12 cellular contexts compared by ENCODE assay signal in the genomic region with DNA sequence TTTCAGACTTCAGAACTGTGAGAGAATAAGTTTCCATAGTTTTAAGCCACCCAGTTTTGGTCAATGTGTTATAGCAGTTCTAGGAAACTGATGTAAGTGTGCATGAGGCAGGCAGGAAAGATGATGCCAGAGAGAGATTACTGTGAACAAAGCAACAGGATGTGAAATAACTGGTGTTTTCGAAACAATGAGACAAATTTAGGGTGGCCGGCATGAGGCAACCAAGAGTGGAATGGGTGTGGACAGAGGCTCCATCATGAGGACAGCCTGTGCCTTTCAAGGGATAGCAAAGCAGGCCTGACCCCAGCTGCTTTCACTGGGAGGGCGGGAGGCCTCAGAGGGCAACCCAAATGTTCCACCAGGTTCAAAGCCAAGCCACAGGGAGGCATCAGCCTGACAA.
DNase-seq lines count a peak whose midpoint lies in the region; ATAC-seq and TF ChIP-seq lines count a peak whose summit lies in the region.
"Had no signal": no experiment of that assay in that cellular context is flagged by ENCODE, and none has a peak within 500 bp of the region (broad histone marks: within the 10 kb centered on the region; RNA-seq: fewer than 3 reads in every experiment).

No MANE protein-coding gene starts in this region.

- no peak for TF ChIP-seq EP300 in gastroesophageal sphincter (IDR thresholded peaks at IDR 0.05)

- no peak overlapping the region for H3K4me3 ChIP-seq in gastroesophageal sphincter
- H3K4me3 ChIP-seq in thyroid gland (replicated peaks in 1 of 3): no peak overlapping the region
- H3K4me3 ChIP-seq: body of pancreas, GM12878 had no signal

- TF ChIP-seq POLR2A in gastroesophageal sphincter (IDR thresholded peaks at IDR 0.05): no peak
- no peak for TF ChIP-seq POLR2A in thyroid gland (IDR thresholded peaks at IDR 0.05)

- H3K4me1 ChIP-seq in gastroesophageal sphincter (peaks cover 0 to under 1% (median 0%) of the 10 kb centered on the region in 3 donors), thyroid gland (no peaks in the 10 kb centered on the region)
- H3K4me1 ChIP-seq: body of pancreas had no signal

- ATAC-seq in activated T-cell treated with anti-CD3 and anti-CD28 coated beads, Interleukin-2, amount 50 U/mL, for 4 hours: peak; percentile 34 to 39
- peak; percentile 89 for ATAC-seq in gastroesophageal sphincter
- ATAC-seq in GM21360 (IDR thresholded peaks at IDR 0.05; ENCODE audit: unreplicated experiment): no peak
- ATAC-seq: body of pancreas, GM12878 had no signal

- no peak overlapping the region for H3K4me3 Mint-ChIP-seq in activated naive CD4-positive, alpha-beta T cell treated with anti-CD3 and anti-CD28 coated beads for 36 hours
- H3K4me3 Mint-ChIP-seq in activated T-cell treated with anti-CD3 and anti-CD28 coated beads, Interleukin-2, amount 50 U/mL, for 4 hours: peak overlapping the region; percentile 12

- peaks cover 49% of the 10 kb centered on the region for H3K4me1 Mint-ChIP-seq in activated naive CD4-positive, alpha-beta T cell treated with anti-CD3 and anti-CD28 coated beads for 36 hours (ENCODE audit: low read depth)
- H3K4me1 Mint-ChIP-seq in activated T-cell treated with anti-CD3 and anti-CD28 coated beads, Interleukin-2, amount 50 U/mL, for 4 hours (ENCODE audit: low read depth): peaks cover 31% of the 10 kb centered on the region

- peak; percentile 66 for DNase-seq in activated naive CD4-positive, alpha-beta T cell treated with anti-CD3 and anti-CD28 coated beads for 36 hours
- DNase-seq in activated naive CD4-positive, alpha-beta T cell treated with anti-CD3 and anti-CD28 coated beads, Interleukin-2, amount 50 U/mL, for 16 hours: no peak
- no peak for DNase-seq in activated T-cell treated with anti-CD3 and anti-CD28 coated beads, Interleukin-2, amount 50 U/mL, for 4 hours
- DNase-seq in thyroid gland (peak; percentile 11 to 13), NCI-H524 treated with DMSO at 0.1 percent for 48 hours (lab: John Stamatoyannopoulos, UW) (no peak), EL (no peak)
- DNase-seq: SW 1271 had no signal

- peaks cover 7% of the 10 kb centered on the region for H3K27me3 ChIP-seq in gastroesophageal sphincter
- no peaks in the 10 kb centered on the region for H3K27me3 ChIP-seq in thyroid gland
- H3K27me3 ChIP-seq: body of pancreas had no signal

- H3K9me3 Mint-ChIP-seq in activated naive CD4-positive, alpha-beta T cell treated with anti-CD3 and anti-CD28 coated beads for 36 hours: peaks cover 3% of the 10 kb centered on the region
- no peaks in the 10 kb centered on the region for H3K9me3 Mint-ChIP-seq in activated T-cell treated with anti-CD3 and anti-CD28 coated beads, Interleukin-2, amount 50 U/mL, for 4 hours

- H3K36me3 ChIP-seq in gastroesophageal sphincter (no peaks in the 10 kb centered on the region), thyroid gland (no peaks in the 10 kb centered on the region)

- H3K9me3 ChIP-seq in gastroesophageal sphincter (no peaks in the 10 kb centered on the region), thyroid gland (no peaks in the 10 kb centered on the region)
- H3K9me3 ChIP-seq: body of pancreas had no signal

- peak overlapping the region; percentile 96 for H3K27ac Mint-ChIP-seq in activated naive CD4-positive, alpha-beta T cell treated with anti-CD3 and anti-CD28 coated beads for 36 hours

- no peaks in the 10 kb centered on the region for H3K27me3 Mint-ChIP-seq in activated naive CD4-positive, alpha-beta T cell treated with anti-CD3 and anti-CD28 coated beads for 36 hours (ENCODE audit: low read depth)
- H3K27me3 Mint-ChIP-seq in activated T-cell treated with anti-CD3 and anti-CD28 coated beads, Interleukin-2, amount 50 U/mL, for 4 hours (ENCODE audit: low read depth): peaks cover 1% of the 10 kb centered on the region

- H3K27ac ChIP-seq in gastroesophageal sphincter (no peak overlapping the region), thyroid gland (no peak overlapping the region)
- H3K27ac ChIP-seq: body of pancreas, KMS-11 had no signal

- 60 to 63% methylated on average over 1 to 3 of the region's 3 CpGs for WGBS in gastroesophageal sphincter (ENCODE audit: low coverage in 1 of 2), 2 donors
- WGBS in thyroid gland, 2 donors: 75 to 84% methylated on average over 3 of the region's 3 CpGs

- peak in 1 of 4 experiments; percentile 8 for TF ChIP-seq CTCF in gastroesophageal sphincter (IDR thresholded peaks at IDR 0.05)
- no peak for TF ChIP-seq CTCF in thyroid gland (IDR thresholded peaks at IDR 0.05)

- intact Hi-C loops in activated naive CD4-positive, alpha-beta T cell treated with anti-CD3 and anti-CD28 coated beads for 36 hours (cut with micrococcal nuclease): loop anchor here (1.0 to 10.0 kb wide), 5 partner anchors 20 to 757 kb away; a partner anchor contains a TSS
- intact Hi-C loops in thyroid gland (cut with DNase I): no loop called here

- CTCF ChIA-PET in activated naive CD4-positive, alpha-beta T cell treated with anti-CD3 and anti-CD28 coated beads for 36 hours (lab: Charles Lee): interaction anchor here (0.7 to 1.2 kb wide), 2 partner anchors 59 to 86 kb away, joined by 3 read pairs; no protein-coding TSS in a partner anchor

- peaks cover 67% of the 10 kb centered on the region for H3K36me3 Mint-ChIP-seq in activated naive CD4-positive, alpha-beta T cell treated with anti-CD3 and anti-CD28 coated beads for 36 hours (ENCODE audit: low read depth)
- H3K36me3 Mint-ChIP-seq in activated T-cell treated with anti-CD3 and anti-CD28 coated beads, Interleukin-2, amount 50 U/mL, for 4 hours (ENCODE audit: insufficient read depth): peaks cover 3% of the 10 kb centered on the region

Comparison
In these comparisons a context has a peak if more than half of its experiments do, and no peak if none do; other contexts are left out.
1. DNase-seq: peak in activated naive CD4-positive, alpha-beta T cell treated with anti-CD3 and anti-CD28 coated beads for 36 hours (single experiment) and thyroid gland (2 of 2); none in activated naive CD4-positive, alpha-beta T cell treated with anti-CD3 and anti-CD28 coated beads, Interleukin-2, amount 50 U/mL, for 16 hours (single experiment), activated T-cell treated with anti-CD3 and anti-CD28 coated beads, Interleukin-2, amount 50 U/mL, for 4 hours (single experiment), NCI-H524 treated with DMSO at 0.1 percent for 48 hours (single experiment) and EL (single experiment).